ENCODE assay signal across 8 cellular contexts in the genomic region with DNA sequence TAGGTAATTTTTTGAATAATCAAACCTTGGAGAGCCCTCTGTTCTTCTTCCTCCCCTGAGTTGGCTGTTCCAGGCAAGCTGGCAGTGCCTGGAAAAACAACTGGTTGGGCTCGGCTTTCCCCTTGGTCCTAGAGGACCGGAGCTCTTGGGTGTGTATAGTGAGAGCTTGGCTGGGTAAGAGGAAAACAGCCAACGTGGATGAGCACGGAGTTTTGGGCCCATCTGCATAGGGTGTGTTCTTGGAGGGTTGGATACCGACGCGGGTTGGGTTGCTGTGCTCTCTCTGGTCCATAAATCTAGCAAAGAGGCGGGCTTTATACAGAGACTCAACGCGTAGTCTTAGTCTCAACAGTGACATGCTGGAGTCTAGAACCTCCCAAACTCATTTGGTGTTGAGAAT. TPM values are rescaled to one million over a fixed set of nuclear protein-coding genes. Genes with fewer than 3 reads are reported as not detected.
DNase-seq lines count a peak whose midpoint lies in the region; TF ChIP-seq lines count a peak whose summit lies in the region.

No MANE protein-coding gene starts in this region.

- no peaks in the 10 kb centered on the region for H3K36me3 Mint-ChIP-seq in mesothelial cell of epicardium

- no peak overlapping the region for H3K4me3 Mint-ChIP-seq in mesothelial cell of epicardium

- H3K9me3 Mint-ChIP-seq in mesothelial cell of epicardium: no peaks in the 10 kb centered on the region

- H3K27ac ChIP-seq in WERI-Rb-1: no peak overlapping the region

- peaks cover 36% of the 10 kb centered on the region for H3K4me1 Mint-ChIP-seq in mesothelial cell of epicardium

- H3K36me3 ChIP-seq in WERI-Rb-1: no peaks in the 10 kb centered on the region

- no peaks in the 10 kb centered on the region for H3K27me3 ChIP-seq in WERI-Rb-1 (ENCODE audit: insufficient read depth, low read depth, severe bottlenecking)

- no peaks in the 10 kb centered on the region for H3K27me3 Mint-ChIP-seq in mesothelial cell of epicardium (ENCODE audit: low read depth)

- no peaks in the 10 kb centered on the region for H3K9me3 ChIP-seq in WERI-Rb-1 (ENCODE audit: severe bottlenecking)

- DNase-seq in AG08396 (ENCODE audit: low spot score): peak; percentile 52
- peak; percentile 50 for DNase-seq in NCI-H187 treated with DMSO at 0.1 percent for 48 hours (lab: John Stamatoyannopoulos, UW)
- peak; percentile 86 for DNase-seq in dermis blood vessel endothelial cell
- no peak for DNase-seq in mesothelial cell of epicardium (ENCODE audit: low spot score in 2 of 2, unreplicated experiment in 2 of 2)
- no peak for DNase-seq in cerebellar nuclear complex (lab: John Stamatoyannopoulos, UW)
- DNase-seq in WERI-Rb-1: no peak
- no peak for DNase-seq in activated CD8-positive, alpha-beta memory T cell treated with anti-CD3 and anti-CD28 coated beads, Interleukin-2, amount 50 U/mL, for 48 hours
- no peak for DNase-seq in DMS79 treated with DMSO at 0.1 percent for 48 hours (lab: John Stamatoyannopoulos, UW)

- peak overlapping the region; percentile 40 for H3K27ac Mint-ChIP-seq in mesothelial cell of epicardium

- TF ChIP-seq CTCF in mesothelial cell of epicardium (IDR thresholded peaks at IDR 0.05; ENCODE audit: unreplicated experiment) (no peak), WERI-Rb-1 (IDR thresholded peaks at IDR 0.05; ENCODE audit: low read depth, low read length) (no peak)

- H3K4me3 ChIP-seq in WERI-Rb-1 (ENCODE audit: low read depth, low read length): no peak overlapping the region

RNA-seq across cellular contexts. Expression of gene ITGB3, which starts 23.2 kb away (rescaled TPM):
- 116 and 150 TPM in 2 replicates for total RNA-seq in dermis blood vessel endothelial cell
- total RNA-seq in mesothelial cell of epicardium: 1.0 to 1.5 TPM (median 1.1 TPM) in 3 replicates

RNA-seq across cellular contexts. Expression of gene EFCAB13, which starts 46.9 kb away (rescaled TPM):
- total RNA-seq in dermis blood vessel endothelial cell: 6.6 and 17.2 TPM in 2 replicates
- 4.3 to 5.7 TPM (median 4.8 TPM) in 3 replicates for total RNA-seq in mesothelial cell of epicardium

Comparison
In these comparisons a context has a peak if more than half of its experiments do, and no peak if none do; other contexts are left out.
1. DNase-seq: peak in AG08396 (single experiment), NCI-H187 treated with DMSO at 0.1 percent for 48 hours (single experiment) and dermis blood vessel endothelial cell (single experiment); none in mesothelial cell of epicardium (0 of 2), cerebellar nuclear complex (0 of 2), WERI-Rb-1 (single experiment), activated CD8-positive, alpha-beta memory T cell treated with anti-CD3 and anti-CD28 coated beads, Interleukin-2, amount 50 U/mL, for 48 hours (single experiment) and DMS79 treated with DMSO at 0.1 percent for 48 hours (single experiment).
2. RNA of gene ITGB3, which starts 23.2 kb away (total RNA-seq): 116 to 150 TPM in dermis blood vessel endothelial cell; 1.0 to 1.5 TPM in mesothelial cell of epicardium; every median in the first group is over 10 times any median in the second.